ENCODE assay signal across 11 cellular contexts in genomic region chr12:113086249-113087164, GRCh38. TPM values are rescaled to one million over a fixed set of nuclear protein-coding genes. Genes with fewer than 3 reads are reported as not detected.
DNase-seq lines count a peak whose midpoint lies in the region; ATAC-seq and TF ChIP-seq lines count a peak whose summit lies in the region.
"Had no signal": no experiment of that assay in that cellular context is flagged by ENCODE, and none has a peak within 500 bp of the region (broad histone marks: within the 10 kb centered on the region; RNA-seq: fewer than 3 reads in every experiment).

No MANE protein-coding gene starts in this region.

- H3K36me3 Mint-ChIP-seq in CD4-positive, alpha-beta memory T cell, result peaks cover 6 to 11% of the 10 kb centered on the region in 2 donors
- no peaks in the 10 kb centered on the region for H3K36me3 Mint-ChIP-seq in activated naive CD4-positive, alpha-beta T cell treated with anti-CD3 and anti-CD28 coated beads for 36 hours (ENCODE audit: low read depth)
- H3K36me3 Mint-ChIP-seq: type B pancreatic cell had no signal

- peak overlapping the region; percentile 54; the same call in 1 of the 2 replicates for H2AFZ ChIP-seq in KMS-11 (ENCODE audit: low read depth)

- H4K20me1 ChIP-seq in KMS-11 (ENCODE audit: insufficient read depth), result no peaks in the 10 kb centered on the region

- peak overlapping the region; percentile 29 for H3K27ac ChIP-seq in CD4-positive, alpha-beta memory T cell (ENCODE audit: low read depth, low read length)
- peak overlapping the region; percentile 62 for H3K27ac ChIP-seq in KMS-11

- H3K4me1 Mint-ChIP-seq in CD4-positive, alpha-beta memory T cell, result peaks cover 66 to 93% (median 75%) of the 10 kb centered on the region in 4 donors
- H3K4me1 Mint-ChIP-seq in activated naive CD4-positive, alpha-beta T cell treated with anti-CD3 and anti-CD28 coated beads for 36 hours (ENCODE audit: low read depth), result peaks cover 65% of the 10 kb centered on the region

- no peaks in the 10 kb centered on the region for H3K9me3 Mint-ChIP-seq in CD4-positive, alpha-beta memory T cell
- H3K9me3 Mint-ChIP-seq in activated naive CD4-positive, alpha-beta T cell treated with anti-CD3 and anti-CD28 coated beads for 36 hours, result peaks cover 4% of the 10 kb centered on the region
- H3K9me3 Mint-ChIP-seq: type B pancreatic cell had no signal

- peak overlapping the region; percentile 51 for H3K4me2 ChIP-seq in KMS-11

- no peaks in the 10 kb centered on the region for H3K36me3 ChIP-seq in CD4-positive, alpha-beta memory T cell (ENCODE audit: insufficient read depth, low read length)
- H3K36me3 ChIP-seq in KMS-11 (ENCODE audit: insufficient read depth) (no peaks in the 10 kb centered on the region), mucosa of descending colon (ENCODE audit: low read depth) (no peaks in the 10 kb centered on the region)

- H3K79me2 ChIP-seq in KMS-11 (ENCODE audit: insufficient read depth, low read depth), result no peaks in the 10 kb centered on the region

- peak overlapping the region; percentile 65 for H3K9ac ChIP-seq in KMS-11

- no peaks in the 10 kb centered on the region for H3K9me3 ChIP-seq in CD4-positive, alpha-beta memory T cell (ENCODE audit: control insufficient read depth in 1 of 2, low read length in 2 of 2)
- no peaks in the 10 kb centered on the region for H3K9me3 ChIP-seq in mucosa of descending colon
- H3K9me3 ChIP-seq: Caco-2 had no signal

- H3K27me3 Mint-ChIP-seq in CD4-positive, alpha-beta memory T cell, result no peaks in the 10 kb centered on the region
- H3K27me3 Mint-ChIP-seq in activated naive CD4-positive, alpha-beta T cell treated with anti-CD3 and anti-CD28 coated beads for 36 hours (ENCODE audit: low read depth), result no peaks in the 10 kb centered on the region

- no peaks in the 10 kb centered on the region for H3K27me3 ChIP-seq in CD4-positive, alpha-beta memory T cell (ENCODE audit: insufficient read depth, low read length)
- no peaks in the 10 kb centered on the region for H3K27me3 ChIP-seq in KMS-11 (ENCODE audit: insufficient read depth, low read depth)

- H3K4me3 Mint-ChIP-seq in CD4-positive, alpha-beta memory T cell, result peak overlapping the region; percentile 68 to 85 (median 79)
- H3K4me3 Mint-ChIP-seq in activated naive CD4-positive, alpha-beta T cell treated with anti-CD3 and anti-CD28 coated beads for 36 hours, result no peak overlapping the region
- H3K4me3 Mint-ChIP-seq: type B pancreatic cell had no signal

- ATAC-seq in mucosa of descending colon, result peak; percentile 55
- ATAC-seq in omental fat pad (ENCODE audit: low FRiP score), result no peak

- peaks cover 65% of the 10 kb centered on the region for H3K4me1 ChIP-seq in CD4-positive, alpha-beta memory T cell (ENCODE audit: insufficient read depth, low read length)
- peaks cover 68% of the 10 kb centered on the region for H3K4me1 ChIP-seq in KMS-11 (ENCODE audit: low read depth, poor library complexity, severe bottlenecking)
- H3K4me1 ChIP-seq in mucosa of descending colon (ENCODE audit: low read depth), result no peaks in the 10 kb centered on the region
- H3K4me1 ChIP-seq: Caco-2 had no signal

- CTCF ChIA-PET in CD4-positive, alpha-beta memory T cell (lab: Charles Lee; ENCODE audit: partially characterized antibody), result interaction anchor here (0.5 to 1.8 kb wide), 4 partner anchors 10 to 111 kb away, joined by 3 to 4 read pairs (median 4); no protein-coding TSS in a partner anchor
- CTCF ChIA-PET in activated naive CD4-positive, alpha-beta T cell treated with anti-CD3 and anti-CD28 coated beads for 36 hours (lab: Charles Lee), result interaction anchor here (0.7 kb wide), 1 partner anchor 186 kb away, joined by 3 read pairs; no protein-coding TSS in a partner anchor
- CTCF ChIA-PET in HEK293T (lab: Yijun Ruan, JAX), result interaction anchor here (0.7 kb wide), 1 partner anchor 36 kb away, joined by 3 read pairs; no protein-coding TSS in a partner anchor

- peak in 4 of 5 donors; percentile 28 to 57 (median 32) for DNase-seq in CD4-positive, alpha-beta memory T cell
- peak; percentile 52 for DNase-seq in activated naive CD4-positive, alpha-beta T cell treated with anti-CD3 and anti-CD28 coated beads for 36 hours
- DNase-seq in mucosa of descending colon (peak; percentile 23 to 79 (median 47)), HEK293T (ENCODE audit: extremely low spot score) (no peak), AML-193 (lab: John Stamatoyannopoulos, UW) (no peak), GM03348 (ENCODE audit: low spot score) (no peak), omental fat pad (ENCODE audit: low spot score) (no peak)
- DNase-seq: Caco-2, NCI-H446 had no signal

- H3K27ac Mint-ChIP-seq in CD4-positive, alpha-beta memory T cell, result peak overlapping the region; percentile 88 to 96 (median 94)
- peak overlapping the region; percentile 51 for H3K27ac Mint-ChIP-seq in activated naive CD4-positive, alpha-beta T cell treated with anti-CD3 and anti-CD28 coated beads for 36 hours
- H3K27ac Mint-ChIP-seq: type B pancreatic cell had no signal

- intact Hi-C loops in CD4-positive, alpha-beta memory T cell (cut with micrococcal nuclease), result no loop called here
- intact Hi-C loops in activated naive CD4-positive, alpha-beta T cell treated with anti-CD3 and anti-CD28 coated beads for 36 hours (cut with micrococcal nuclease), result no loop called here
- intact Hi-C loops in mucosa of descending colon (cut with DNase I, micrococcal nuclease), result no loop called here

- TF ChIP-seq CTCF in KMS-11 (conservative IDR thresholded peaks at IDR 0.05; ENCODE audit: low read depth, low read length), result no peak
- TF ChIP-seq CTCF in mucosa of descending colon (IDR thresholded peaks at IDR 0.05), result no peak
- TF ChIP-seq CTCF in omental fat pad (IDR thresholded peaks at IDR 0.05), result no peak

- H3K4me3 ChIP-seq in CD4-positive, alpha-beta memory T cell (ENCODE audit: low read length in 2 of 2), result peak overlapping the region in 1 of 2 donors; percentile 8
- H3K4me3 ChIP-seq in KMS-11 (IDR thresholded peaks at IDR 0.05; ENCODE audit: insufficient read depth, low read depth, low read length) (no peak overlapping the region), mucosa of descending colon (no peak overlapping the region)

- POLR2A ChIA-PET in CD4-positive, alpha-beta memory T cell (lab: Charles Lee; ENCODE audit: partially characterized antibody), result interaction anchor here (0.7 to 1.7 kb wide), 6 partner anchors 16 to 108 kb away, joined by 3 to 7 read pairs (median 3); partner anchors contain the start of genes DTX1 and OAS2
- POLR2A ChIA-PET in HEK293T (lab: Yijun Ruan, JAX), result no interaction called here

TF ChIP-seq in HEK293T, 16 proteins besides CTCF, POLR2A, EP300 and RAD21:
- TF ChIP-seq ZNF384 (IDR thresholded peaks at IDR 0.05) (no peak), FOXK2 (IDR thresholded peaks at IDR 0.05) (no peak), SP1 (IDR thresholded peaks at IDR 0.05) (no peak), BHLHE40 (IDR thresholded peaks at IDR 0.05; ENCODE audit: borderline replicate concordance) (no peak), NFRKB (IDR thresholded peaks at IDR 0.05) (no peak), HDGF (IDR thresholded peaks at IDR 0.05; ENCODE audit: borderline replicate concordance) (no peak), CTBP1 (IDR thresholded peaks at IDR 0.05; ENCODE audit: borderline replicate concordance) (no peak), FOXA1 (IDR thresholded peaks at IDR 0.05) (no peak), TARDBP (IDR thresholded peaks at IDR 0.05) (no peak)
- TF ChIP-seq, protein P1, sequence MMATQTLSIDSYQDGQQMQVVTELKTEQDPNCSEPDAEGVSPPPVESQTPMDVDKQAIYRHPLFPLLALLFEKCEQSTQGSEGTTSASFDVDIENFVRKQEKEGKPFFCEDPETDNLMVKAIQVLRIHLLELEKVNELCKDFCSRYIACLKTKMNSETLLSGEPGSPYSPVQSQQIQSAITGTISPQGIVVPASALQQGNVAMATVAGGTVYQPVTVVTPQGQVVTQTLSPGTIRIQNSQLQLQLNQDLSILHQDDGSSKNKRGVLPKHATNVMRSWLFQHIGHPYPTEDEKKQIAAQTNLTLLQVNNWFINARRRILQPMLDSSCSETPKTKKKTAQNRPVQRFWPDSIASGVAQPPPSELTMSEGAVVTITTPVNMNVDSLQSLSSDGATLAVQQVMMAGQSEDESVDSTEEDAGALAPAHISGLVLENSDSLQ (IDR thresholded peaks at IDR 0.05), result no peak

RNA-seq across cellular contexts. Expression of gene DTX1, which starts 30.0 kb away (rescaled TPM):
- total RNA-seq in CD4-positive, alpha-beta memory T cell, result 1 to 10 TPM; 7.0 to 7.5 TPM
- 1 to 10 TPM in 1 of 2 donors, under 1 TPM in 1; 0.30 to 4.1 TPM for polyA plus RNA-seq in CD4-positive, alpha-beta memory T cell
- 10 to 100 TPM in 1 of 2 experiments, 1 to 10 TPM in 1; 8.3 to 10.7 TPM for total RNA-seq in activated naive CD4-positive, alpha-beta T cell treated with anti-CD3 and anti-CD28 coated beads for 36 hours
- total RNA-seq in mucosa of descending colon, result 1 to 10 TPM in 2 of 3 donors, under 1 TPM in 1; 0.67 to 5.9 (median 1.6) TPM
- 10 to 100 TPM; 30.1 to 80.9 (median 35.5) TPM for total RNA-seq in omental fat pad
- total RNA-seq: Caco-2 had no signal

RNA-seq across cellular contexts. Expression of gene RASAL1, which starts 49.1 kb away (rescaled TPM):
- total RNA-seq in CD4-positive, alpha-beta memory T cell, result 1 to 10 TPM in 1 of 2 experiments, under 1 TPM in 1; 0.58 to 1.4 TPM
- polyA plus RNA-seq in CD4-positive, alpha-beta memory T cell, result under 1 TPM; 0.10 to 0.68 TPM
- total RNA-seq in activated naive CD4-positive, alpha-beta T cell treated with anti-CD3 and anti-CD28 coated beads for 36 hours, result 1 to 10 TPM; 2.6 to 3.2 TPM
- 1 to 10 TPM; 3.3 to 7.9 (median 6.5) TPM for total RNA-seq in mucosa of descending colon
- total RNA-seq in omental fat pad, result not detected
- total RNA-seq: Caco-2 had no signal

Comparison
In these comparisons a context has a peak if more than half of its experiments do, and no peak if none do; other contexts are left out.
1. DNase-seq: peak in CD4-positive, alpha-beta memory T cell (4 of 5), activated naive CD4-positive, alpha-beta T cell treated with anti-CD3 and anti-CD28 coated beads for 36 hours (single experiment) and mucosa of descending colon (3 of 3); none in HEK293T (single experiment), AML-193 (0 of 2), GM03348 (single experiment) and omental fat pad (single experiment).